Comparison of ENCODE assay signal across 13 cellular contexts in the genomic region with DNA sequence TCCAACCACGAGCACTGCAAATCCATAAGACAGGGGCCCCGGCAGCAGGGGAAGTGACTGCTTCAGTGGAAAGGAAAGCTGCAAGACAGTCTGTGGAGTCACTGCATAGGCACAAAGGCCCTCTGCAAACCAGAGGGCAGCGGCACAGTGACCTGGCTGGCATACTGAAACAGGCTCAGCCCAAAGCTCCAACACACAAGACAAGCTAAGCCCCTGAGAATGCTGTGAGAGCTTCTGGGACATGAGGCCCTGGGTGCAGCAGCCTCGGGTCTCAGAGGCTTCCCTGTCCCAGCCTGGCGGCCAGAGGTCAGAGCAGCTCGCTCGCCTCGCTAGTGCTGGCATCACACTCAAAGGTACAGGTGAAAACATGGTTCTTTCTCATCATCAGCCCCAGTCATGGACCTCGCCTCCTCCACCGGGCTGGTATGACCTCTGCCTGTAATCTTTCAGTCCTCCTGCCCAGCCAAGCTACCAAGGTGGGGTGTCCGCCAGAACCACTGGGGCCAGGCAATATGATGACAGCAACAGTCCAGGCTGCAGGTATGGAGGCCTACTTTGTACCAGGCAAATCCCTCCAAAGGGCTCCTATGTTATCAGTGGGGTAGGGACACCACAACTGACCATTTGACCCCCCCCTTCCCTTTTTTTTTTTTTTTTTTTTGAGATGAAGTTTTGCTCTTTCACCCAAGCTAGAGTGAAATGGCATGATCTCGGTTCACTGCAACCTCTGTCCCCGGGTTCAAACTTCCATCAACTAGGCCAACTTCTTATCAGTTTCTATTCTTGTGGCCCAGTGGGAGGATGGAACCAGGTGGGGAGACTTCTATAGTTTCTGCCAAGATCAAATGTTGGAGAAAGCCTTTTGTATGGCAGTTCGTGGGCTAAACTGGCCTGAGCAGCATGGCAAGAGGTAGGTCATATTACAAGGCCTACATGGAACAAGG. TPM values are rescaled to one million over a fixed set of nuclear protein-coding genes. Genes with fewer than 3 reads are reported as not detected.
DNase-seq lines count a peak whose midpoint lies in the region; ATAC-seq, FAIRE-seq and TF ChIP-seq lines count a peak whose summit lies in the region.
"Had no signal": no experiment of that assay in that cellular context is flagged by ENCODE, and none has a peak within 500 bp of the region (broad histone marks: within the 10 kb centered on the region; RNA-seq: fewer than 3 reads in every experiment).

No MANE protein-coding gene starts in this region.

- ATAC-seq in DND-41 (ENCODE audit: insufficient read depth, low read depth) = 0 out of 3 replicates have a peak, but pooled peaks have one; percentile 19
- ATAC-seq in activated naive CD8-positive, alpha-beta T cell treated with anti-CD3 and anti-CD28 coated beads, Interleukin-2, amount 10 ng/mL, durations not matched to agents 7 days and 5 days (ENCODE audit: low read depth) = peak; percentile 37

- no peak overlapping the region for H3K4me3 ChIP-seq in DND-41 (ENCODE audit: low read depth in 1 of 2, low read length in 2 of 2)

- H3K4me2 ChIP-seq in DND-41 (ENCODE audit: insufficient read depth, low read length) = no peak overlapping the region

- H3K9me3 ChIP-seq in DND-41 (ENCODE audit: insufficient read depth, low read length, severe bottlenecking) = no peaks in the 10 kb centered on the region

- peaks cover 40% of the 10 kb centered on the region for H3K4me1 Mint-ChIP-seq in activated naive CD8-positive, alpha-beta T cell treated with anti-CD3 and anti-CD28 coated beads, Interleukin-2, amount 10 ng/mL, durations not matched to agents 7 days and 5 days
- H3K4me1 Mint-ChIP-seq in nephron = peaks cover 47% of the 10 kb centered on the region

- H3K4me1 ChIP-seq in DND-41 (ENCODE audit: insufficient read depth, low read length) = no peaks in the 10 kb centered on the region

- peaks cover 15% of the 10 kb centered on the region for H3K36me3 Mint-ChIP-seq in activated naive CD8-positive, alpha-beta T cell treated with anti-CD3 and anti-CD28 coated beads, Interleukin-2, amount 10 ng/mL, durations not matched to agents 7 days and 5 days
- peaks cover 25% of the 10 kb centered on the region for H3K36me3 Mint-ChIP-seq in nephron (ENCODE audit: low read depth)

- H3K4me3 Mint-ChIP-seq in activated naive CD8-positive, alpha-beta T cell treated with anti-CD3 and anti-CD28 coated beads, Interleukin-2, amount 10 ng/mL, durations not matched to agents 7 days and 5 days = peak overlapping the region; percentile 79
- H3K4me3 Mint-ChIP-seq in nephron = no peak overlapping the region

- H3K36me3 ChIP-seq in DND-41 (ENCODE audit: insufficient read depth, low read length) = peaks cover 5% of the 10 kb centered on the region

- H3K27me3 ChIP-seq in DND-41 (ENCODE audit: insufficient read depth, low read length, poor library complexity) = no peaks in the 10 kb centered on the region

- no peak for FAIRE-seq in urothelium cell line (lab: Jason Lieb, UNC)
- FAIRE-seq: H54, keratinocyte had no signal

- POLR2A ChIA-PET in activated naive CD8-positive, alpha-beta T cell treated with anti-CD3 and anti-CD28 coated beads, Interleukin-2, amount 10 ng/mL, durations not matched to agents 7 days and 5 days (lab: Charles Lee) = interaction anchor here (0.9 to 4.1 kb wide), 8 partner anchors 8 to 103 kb away, joined by 3 to 23 read pairs (median 12); a partner anchor contains a TSS

- no peak overlapping the region for H2AFZ ChIP-seq in DND-41 (ENCODE audit: low read depth, low read length)

- H3K79me2 ChIP-seq in DND-41 (ENCODE audit: insufficient read depth, low read length) = peaks cover 71% of the 10 kb centered on the region

- H3K27me3 Mint-ChIP-seq in activated naive CD8-positive, alpha-beta T cell treated with anti-CD3 and anti-CD28 coated beads, Interleukin-2, amount 10 ng/mL, durations not matched to agents 7 days and 5 days = no peaks in the 10 kb centered on the region
- H3K27me3 Mint-ChIP-seq in nephron (ENCODE audit: low read depth) = no peaks in the 10 kb centered on the region

- DNase-seq in DND-41 (no peak), Kasumi-1 (lab: John Stamatoyannopoulos, UW) (peak; percentile 28 to 38), DMS53 (lab: John Stamatoyannopoulos, UW) (no peak), urothelium cell line (ENCODE audit: low spot score) (no peak), NCI-H524 treated with DMSO at 0.1 percent for 48 hours (lab: John Stamatoyannopoulos, UW) (no peak)
- DNase-seq in activated naive CD8-positive, alpha-beta T cell treated with anti-CD3 and anti-CD28 coated beads, Interleukin-2, amount 10 ng/mL, durations not matched to agents 7 days and 5 days = no peak
- DNase-seq: NCI-H187 treated with DMSO at 0.1 percent for 48 hours; stimulated activated CD4-positive, alpha-beta T cell treated with anti-CD3 and anti-CD28 coated beads, Interleukin-1b, Interleukin-23, amount 100 ng/mL, for 48 hours had no signal

- peak overlapping the region; percentile 92 for H3K27ac Mint-ChIP-seq in activated naive CD8-positive, alpha-beta T cell treated with anti-CD3 and anti-CD28 coated beads, Interleukin-2, amount 10 ng/mL, durations not matched to agents 7 days and 5 days
- H3K27ac Mint-ChIP-seq in nephron = peak overlapping the region in 2 of 3 experiments; percentile 14 to 74

- H4K20me1 ChIP-seq in DND-41 (ENCODE audit: insufficient read depth, low read length) = peaks cover 53% of the 10 kb centered on the region

- no peak overlapping the region for H3K27ac ChIP-seq in DND-41 (ENCODE audit: low read length)

- H3K9me3 Mint-ChIP-seq in activated naive CD8-positive, alpha-beta T cell treated with anti-CD3 and anti-CD28 coated beads, Interleukin-2, amount 10 ng/mL, durations not matched to agents 7 days and 5 days = no peaks in the 10 kb centered on the region
- no peaks in the 10 kb centered on the region for H3K9me3 Mint-ChIP-seq in nephron
- H3K9me3 Mint-ChIP-seq: activated naive CD4-positive, alpha-beta T cell treated with anti-CD3 and anti-CD28 coated beads for 36 hours; T-helper 2 cell treated with Interferon-gamma antibody and Interleukin-4, amounts not matched to agents 5 μg/mL and 100 μg/mL, for 36 hours had no signal

- TF ChIP-seq CTCF in DND-41 (IDR thresholded peaks at IDR 0.05; ENCODE audit: borderline replicate concordance, extremely low read depth, low read length, poor library complexity, severe bottlenecking) (no peak), nephron (IDR thresholded peaks at IDR 0.05; ENCODE audit: unreplicated experiment in 3 of 3) (no peak)

- no peak overlapping the region for H3K9ac ChIP-seq in DND-41 (ENCODE audit: low read depth, low read length)

RNA-seq across cellular contexts. Expression of a gene that starts 19.2 kb away (rescaled TPM):
- total RNA-seq in activated naive CD8-positive, alpha-beta T cell treated with anti-CD3 and anti-CD28 coated beads, Interleukin-2, amount 10 ng/mL, durations not matched to agents 7 days and 5 days = 10 to 100 TPM; 31.9 to 38.6 TPM

RNA-seq across cellular contexts. Expression of a gene that starts 34.7 kb away (rescaled TPM):
- total RNA-seq in activated naive CD8-positive, alpha-beta T cell treated with anti-CD3 and anti-CD28 coated beads, Interleukin-2, amount 10 ng/mL, durations not matched to agents 7 days and 5 days = 10 to 100 TPM; 24.3 to 26.0 TPM

Comparison
In these comparisons a context has a peak if more than half of its experiments do, and no peak if none do; other contexts are left out.
1. DNase-seq: peak in Kasumi-1 (2 of 2); none in DND-41 (single experiment), activated naive CD8-positive, alpha-beta T cell treated with anti-CD3 and anti-CD28 coated beads, Interleukin-2, amount 10 ng/mL, durations not matched to agents 7 days and 5 days (single experiment), DMS53 (single experiment), urothelium cell line (single experiment) and NCI-H524 treated with DMSO at 0.1 percent for 48 hours (single experiment).